Comparison of ENCODE assay signal across 25 cellular contexts in the genomic region with DNA sequence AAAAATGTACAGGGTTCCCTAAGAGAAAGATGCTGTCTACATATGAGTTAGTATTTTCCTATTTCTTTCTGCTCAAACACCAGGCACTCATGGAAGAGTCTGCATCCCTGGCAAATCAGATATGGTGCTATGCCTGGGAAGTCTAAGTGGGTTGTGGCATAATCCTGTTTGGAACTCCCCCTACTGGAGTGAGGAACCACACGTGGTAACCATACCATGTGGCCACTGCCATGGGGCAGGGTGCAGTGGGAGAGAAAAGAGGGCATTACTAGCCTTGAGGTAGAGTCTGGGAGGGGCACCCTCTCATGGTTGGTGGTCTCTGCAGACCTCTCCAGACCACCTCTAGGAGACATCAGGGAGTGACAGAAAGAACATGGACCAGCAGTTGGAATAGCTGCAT.
A peak's percentile ranks its signal among the peaks of the same experiment; 100 is the strongest.
DNase-seq lines count a peak whose midpoint lies in the region; ATAC-seq and TF ChIP-seq lines count a peak whose summit lies in the region.
"Had no signal": no experiment of that assay in that cellular context is flagged by ENCODE, and none has a peak within 500 bp of the region (broad histone marks: within the 10 kb centered on the region; RNA-seq: fewer than 3 reads in every experiment).

No MANE protein-coding gene starts in this region.

- POLR2A ChIA-PET in HEK293 (lab: Yijun Ruan, JAX) (no interaction called here), WTC11 (lab: Charles Lee) (no interaction called here)

- H3K27ac ChIP-seq in HEK293 (ENCODE audit: extremely low read depth, low read depth, low read length), result no peak overlapping the region
- H3K27ac ChIP-seq: brain microvascular endothelial cell, C4-2B, suprapubic skin had no signal

- H3K9me3 ChIP-seq in HEK293 (ENCODE audit: control insufficient read depth, insufficient read depth, low read depth, low read length) (no peaks in the 10 kb centered on the region), HAP-1 (no peaks in the 10 kb centered on the region)
- H3K9me3 ChIP-seq: MG63, suprapubic skin had no signal

- peaks cover 20% of the 10 kb centered on the region for H3K4me1 Mint-ChIP-seq in WTC11
- H3K4me1 Mint-ChIP-seq in activated CD4-positive, alpha-beta T cell treated with anti-CD3 and anti-CD28 coated beads, Interleukin-2, amount 10 ng/mL, durations not matched to agents 24 days and 14 days, result no peaks in the 10 kb centered on the region
- H3K4me1 Mint-ChIP-seq: memory B cell; stimulated activated naive B cell treated with anti-CD40 and anti-IgM and Interleukin-4, amounts not matched to agents 10 μg/mL and 1 μg/mL and 100 μg/mL, for 72 hours had no signal

- DNase-seq in NCI-H748 (lab: John Stamatoyannopoulos, UW; ENCODE audit: unreplicated experiment) (peak; percentile 41), NCI-H748 treated with DMSO at 0.1 percent for 48 hours (lab: John Stamatoyannopoulos, UW) (no peak), WTC11 (ENCODE audit: low spot score) (no peak), retinal pigment epithelial cell (ENCODE audit: low read depth) (no peak), HAP-1 (ENCODE audit: low spot score in 2 of 2) (no peak), T-helper 9 cell (no peak)
- DNase-seq in activated CD4-positive, alpha-beta T cell treated with anti-CD3 and anti-CD28 coated beads, Interleukin-2, amount 10 ng/mL, durations not matched to agents 24 days and 14 days, result no peak
- DNase-seq: activated CD8-positive, alpha-beta T cell treated with anti-CD3 and anti-CD28 coated beads, Interleukin-2, amount 10 ng/mL, durations not matched to agents 7 days and 5 days; activated naive CD4-positive, alpha-beta T cell treated with Interleukin-2 at 50 U/mL for 16 hours; activated T-cell treated with anti-CD3 and anti-CD28 coated beads, Interleukin-2, amount 50 U/mL, for 1 hour; brain microvascular endothelial cell; erythroblast; foreskin fibroblast; left colon; MG63; NCI-H1436; NCI-H2171; NCI-H510A treated with DMSO at 0.1 percent for 48 hours; small intestine; stimulated activated CD4-positive, alpha-beta T cell treated with anti-CD3 and anti-CD28 coated beads, Interleukin-2, amount 100 ng/mL, for 24 hours; stimulated activated naive B cell treated with anti-CD40 and anti-IgM and Interleukin-4, amounts not matched to agents 10 μg/mL and 1 μg/mL and 100 μg/mL, for 72 hours had no signal

- in situ Hi-C loops in HAP-1 (cut with MboI; ENCODE audit: low sequenced_read_pairs), result no loop called here

- H3K4me1 ChIP-seq in HEK293 (ENCODE audit: control insufficient read depth, insufficient read depth, low read length) (no peaks in the 10 kb centered on the region), HAP-1 (peaks cover 8% of the 10 kb centered on the region)
- H3K4me1 ChIP-seq: suprapubic skin had no signal

- CTCF ChIA-PET in HEK293 (lab: Yijun Ruan, JAX), result interaction anchor here (0.6 to 1.0 kb wide), 2 partner anchors 12 to 20 kb away, joined by 3 read pairs; no protein-coding TSS in a partner anchor
- CTCF ChIA-PET in WTC11 (lab: Charles Lee), result no interaction called here

- peak; percentile 77 for ATAC-seq in WTC11
- ATAC-seq: activated CD8-positive, alpha-beta T cell treated with anti-CD3 and anti-CD28 coated beads, Interleukin-2, amount 10 ng/mL, durations not matched to agents 7 days and 5 days; left colon; stimulated activated naive B cell treated with anti-CD40 and anti-IgM and Interleukin-4, amounts not matched to agents 10 μg/mL and 1 μg/mL and 100 μg/mL, for 72 hours had no signal

- H3K9me3 Mint-ChIP-seq in WTC11, result 0 out of 2 replicates have a peak, but pooled peaks cover 3% of the 10 kb centered on the region
- no peaks in the 10 kb centered on the region for H3K9me3 Mint-ChIP-seq in activated CD4-positive, alpha-beta T cell treated with anti-CD3 and anti-CD28 coated beads, Interleukin-2, amount 10 ng/mL, durations not matched to agents 24 days and 14 days
- H3K9me3 Mint-ChIP-seq: memory B cell; stimulated activated naive B cell treated with anti-CD40 and anti-IgM and Interleukin-4, amounts not matched to agents 10 μg/mL and 1 μg/mL and 100 μg/mL, for 72 hours had no signal

- TF ChIP-seq CTCF in HEK293 (tag by site-specific recombination; IDR thresholded peaks at IDR 0.05), result peak; percentile 30; the same call in 1 of the 2 replicates
- no peak for TF ChIP-seq CTCF in WTC11 (IDR thresholded peaks at IDR 0.05)
- TF ChIP-seq CTCF in retinal pigment epithelial cell (conservative IDR thresholded peaks at IDR 0.05; ENCODE audit: low read depth, low read length), result peak; percentile 5

- H3K36me3 Mint-ChIP-seq in WTC11, result no peaks in the 10 kb centered on the region
- H3K36me3 Mint-ChIP-seq in activated CD4-positive, alpha-beta T cell treated with anti-CD3 and anti-CD28 coated beads, Interleukin-2, amount 10 ng/mL, durations not matched to agents 24 days and 14 days (ENCODE audit: low read depth), result no peaks in the 10 kb centered on the region
- H3K36me3 Mint-ChIP-seq: memory B cell; stimulated activated naive B cell treated with anti-CD40 and anti-IgM and Interleukin-4, amounts not matched to agents 10 μg/mL and 1 μg/mL and 100 μg/mL, for 72 hours had no signal

- H3K4me3 Mint-ChIP-seq in WTC11, result no peak overlapping the region
- H3K4me3 Mint-ChIP-seq in activated CD4-positive, alpha-beta T cell treated with anti-CD3 and anti-CD28 coated beads, Interleukin-2, amount 10 ng/mL, durations not matched to agents 24 days and 14 days, result no peak overlapping the region
- H3K4me3 Mint-ChIP-seq: activated CD8-positive, alpha-beta T cell treated with anti-CD3 and anti-CD28 coated beads, Interleukin-2, amount 10 ng/mL, durations not matched to agents 7 days and 5 days; memory B cell; stimulated activated naive B cell treated with anti-CD40 and anti-IgM and Interleukin-4, amounts not matched to agents 10 μg/mL and 1 μg/mL and 100 μg/mL, for 72 hours had no signal

- H3K36me3 ChIP-seq in HEK293 (ENCODE audit: control insufficient read depth in 2 of 2, insufficient read depth in 1 of 2, low read length in 2 of 2), result no peaks in the 10 kb centered on the region
- H3K36me3 ChIP-seq in HAP-1 (replicated peaks), result no peaks in the 10 kb centered on the region
- H3K36me3 ChIP-seq: brain microvascular endothelial cell, MG63, suprapubic skin had no signal

- no peak overlapping the region for H3K27ac Mint-ChIP-seq in WTC11
- no peak overlapping the region for H3K27ac Mint-ChIP-seq in activated CD4-positive, alpha-beta T cell treated with anti-CD3 and anti-CD28 coated beads, Interleukin-2, amount 10 ng/mL, durations not matched to agents 24 days and 14 days
- H3K27ac Mint-ChIP-seq: activated CD8-positive, alpha-beta T cell treated with anti-CD3 and anti-CD28 coated beads, Interleukin-2, amount 10 ng/mL, durations not matched to agents 7 days and 5 days; memory B cell; stimulated activated naive B cell treated with anti-CD40 and anti-IgM and Interleukin-4, amounts not matched to agents 10 μg/mL and 1 μg/mL and 100 μg/mL, for 72 hours had no signal

- H3K27me3 Mint-ChIP-seq in WTC11 (ENCODE audit: low read depth), result no peaks in the 10 kb centered on the region
- no peaks in the 10 kb centered on the region for H3K27me3 Mint-ChIP-seq in activated CD4-positive, alpha-beta T cell treated with anti-CD3 and anti-CD28 coated beads, Interleukin-2, amount 10 ng/mL, durations not matched to agents 24 days and 14 days

- H3K4me3 ChIP-seq in HEK293 (ENCODE audit: low read depth, low read length) (no peak overlapping the region), retinal pigment epithelial cell (ENCODE audit: low read length) (no peak overlapping the region), HAP-1 (no peak overlapping the region)
- H3K4me3 ChIP-seq: MG63, suprapubic skin had no signal

- H3K27me3 ChIP-seq in HAP-1 (ENCODE audit: low read depth), result peaks cover 7% of the 10 kb centered on the region
- H3K27me3 ChIP-seq: brain microvascular endothelial cell, MG63, suprapubic skin had no signal

- intact Hi-C loops in activated CD4-positive, alpha-beta T cell treated with anti-CD3 and anti-CD28 coated beads, Interleukin-2, amount 10 ng/mL, durations not matched to agents 24 days and 14 days (cut with micrococcal nuclease), result no loop called here

TF ChIP-seq in HEK293, 187 proteins besides CTCF, POLR2A, EP300 and RAD21 (continues in another document):
- no peak for TF ChIP-seq GLI4 (tag by site-specific recombination; IDR thresholded peaks at IDR 0.05)
- TF ChIP-seq ZNF654 (tag by site-specific recombination; IDR thresholded peaks at IDR 0.05; ENCODE audit: low read depth), result 0 out of 2 replicates have a peak, but pooled peaks have one; percentile 6
- no peak for TF ChIP-seq ZBTB21 (tag by site-specific recombination; IDR thresholded peaks at IDR 0.05)

TF ChIP-seq in WTC11, 78 proteins besides CTCF, POLR2A, EP300 and RAD21:
- TF ChIP-seq PRRX2 (CRISPR knock-in tag; IDR thresholded peaks at IDR 0.05) (no peak), FOXP1 (CRISPR knock-in tag; IDR thresholded peaks at IDR 0.05; ENCODE audit: borderline replicate concordance) (no peak), USF2 (CRISPR knock-in tag; IDR thresholded peaks at IDR 0.05) (peak; percentile 32; the same call in 1 of the 2 replicates)
